16 cellular contexts compared by ENCODE assay signal in the genomic region with DNA sequence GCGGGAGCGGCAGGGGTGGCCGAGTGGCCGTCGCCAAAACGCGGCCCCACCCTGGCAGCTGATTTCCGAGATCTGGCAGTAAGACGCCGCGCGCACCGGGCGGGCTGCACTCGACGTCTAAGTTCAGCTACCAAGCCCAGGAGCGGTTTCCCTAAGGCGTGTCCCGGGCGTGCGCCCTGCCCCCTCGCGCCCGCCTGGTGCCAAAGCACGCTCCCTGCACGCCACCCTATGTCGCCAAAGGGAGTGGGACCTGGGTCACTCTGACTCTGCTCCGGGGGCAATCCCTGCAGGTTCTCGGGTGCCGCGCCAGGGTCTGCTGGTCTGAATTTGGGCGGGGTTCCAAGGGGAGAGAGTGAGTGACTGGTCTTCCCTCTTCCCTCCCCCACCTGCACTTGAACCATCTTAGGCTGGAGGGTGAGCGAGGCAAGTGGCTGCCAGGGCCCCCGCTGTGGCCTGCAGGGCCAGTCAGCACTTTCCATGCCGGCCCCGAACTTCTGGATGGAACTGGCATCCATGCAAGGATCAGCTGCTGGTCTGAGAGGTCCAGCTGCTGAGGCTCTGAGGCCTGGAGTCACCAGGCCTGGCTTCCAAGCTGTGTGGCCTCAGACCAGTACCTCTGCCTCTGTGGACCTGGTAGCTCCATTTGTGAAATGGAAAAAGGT. TPM values are rescaled to one million over a fixed set of nuclear protein-coding genes. Genes with fewer than 3 reads are reported as not detected.
DNase-seq lines count a peak whose midpoint lies in the region; ATAC-seq and TF ChIP-seq lines count a peak whose summit lies in the region.
"Had no signal": no experiment of that assay in that cellular context is flagged by ENCODE, and none has a peak within 500 bp of the region (broad histone marks: within the 10 kb centered on the region; RNA-seq: fewer than 3 reads in every experiment).

A gene with protein sequence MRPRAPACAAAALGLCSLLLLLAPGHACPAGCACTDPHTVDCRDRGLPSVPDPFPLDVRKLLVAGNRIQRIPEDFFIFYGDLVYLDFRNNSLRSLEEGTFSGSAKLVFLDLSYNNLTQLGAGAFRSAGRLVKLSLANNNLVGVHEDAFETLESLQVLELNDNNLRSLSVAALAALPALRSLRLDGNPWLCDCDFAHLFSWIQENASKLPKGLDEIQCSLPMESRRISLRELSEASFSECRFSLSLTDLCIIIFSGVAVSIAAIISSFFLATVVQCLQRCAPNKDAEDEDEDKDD (minus strand): TSS at position 119 of the 662 bp plus-strand sequence. CDS start 410 bp downstream, outside the sequence.

- TF ChIP-seq POLR2A in esophagus muscularis mucosa (IDR thresholded peaks at IDR 0.05; ENCODE audit: low read depth) = no peak

- peak within 1 kb of the TSS; percentile 40 for H3K4me3 ChIP-seq in NT2/D1 (ENCODE audit: insufficient read length, low read depth)
- H3K4me3 ChIP-seq in skeletal muscle tissue (ENCODE audit: low read length in 3 of 3) = peak within 1 kb of the TSS; percentile 82 to 87 (median 83)
- peak within 1 kb of the TSS in 1 of 4 donors; percentile 5 for H3K4me3 ChIP-seq in esophagus muscularis mucosa
- H3K4me3 ChIP-seq: thyroid gland had no signal

- ATAC-seq in left cardiac atrium (peak; percentile 61 to 70), HG03139 (IDR thresholded peaks at IDR 0.05; ENCODE audit: unreplicated experiment) (no peak)
- ATAC-seq: naive thymus-derived CD8-positive, alpha-beta T cell had no signal

- H3K27ac ChIP-seq in skeletal muscle tissue (ENCODE audit: low read depth, low read length) (peak within 1 kb of the TSS; percentile 62), esophagus muscularis mucosa (replicated peaks in 1 of 4) (no peak within 1 kb of the TSS)
- H3K27ac ChIP-seq: thyroid gland had no signal

- no peaks in the 10 kb centered on the region for H3K4me1 ChIP-seq in NT2/D1 (ENCODE audit: insufficient read depth, insufficient read length)
- H3K4me1 ChIP-seq in skeletal muscle tissue (ENCODE audit: control insufficient read depth in 3 of 3, insufficient read depth in 3 of 3, low read length in 3 of 3) = peaks cover 45 to 66% (median 59%) of the 10 kb centered on the region in 3 donors
- H3K4me1 ChIP-seq in esophagus muscularis mucosa = peaks cover 0 to 17% (median 7%) of the 10 kb centered on the region in 4 donors
- H3K4me1 ChIP-seq: thyroid gland had no signal

- H3K27me3 ChIP-seq in NT2/D1 (ENCODE audit: insufficient read depth, insufficient read length) = peaks cover 89% of the 10 kb centered on the region
- peaks cover 0 to 30% (median 3%) of the 10 kb centered on the region in 3 donors for H3K27me3 ChIP-seq in skeletal muscle tissue (ENCODE audit: control insufficient read depth in 3 of 3, insufficient read depth in 3 of 3, low read length in 3 of 3)
- H3K27me3 ChIP-seq in esophagus muscularis mucosa = peaks cover 0 to 91% (median 17%) of the 10 kb centered on the region in 4 donors
- H3K27me3 ChIP-seq: thyroid gland had no signal

- TF ChIP-seq EP300 in esophagus muscularis mucosa (IDR thresholded peaks at IDR 0.05) = no peak

- no peaks in the 10 kb centered on the region for H3K9me3 ChIP-seq in NT2/D1 (ENCODE audit: insufficient read depth, low read length)
- no peaks in the 10 kb centered on the region for H3K9me3 ChIP-seq in skeletal muscle tissue (ENCODE audit: control insufficient read depth in 3 of 3, low read length in 3 of 3)
- H3K9me3 ChIP-seq in esophagus muscularis mucosa = peaks cover 0 to 6% (median 4%) of the 10 kb centered on the region in 4 donors
- H3K9me3 ChIP-seq: thyroid gland had no signal

- DNase-seq in NCI-H748 (lab: John Stamatoyannopoulos, UW; ENCODE audit: unreplicated experiment) (peak; percentile 59), NCI-H748 treated with DMSO at 0.1 percent for 48 hours (lab: John Stamatoyannopoulos, UW) (no peak), NT2/D1 (ENCODE audit: low read depth, low spot score) (no peak), left cardiac atrium (peak; percentile 30), NCI-H69 (lab: John Stamatoyannopoulos, UW) (no peak), esophagus muscularis mucosa (ENCODE audit: extremely low spot score) (no peak)
- DNase-seq: ACHN; central memory CD4-positive, alpha-beta T cell; GF-D8; HFFc6; naive thymus-derived CD8-positive, alpha-beta T cell; NCI-H226; thyroid gland had no signal

- no peaks in the 10 kb centered on the region for H3K36me3 ChIP-seq in NT2/D1 (ENCODE audit: insufficient read depth, insufficient read length, low read length)
- no peaks in the 10 kb centered on the region for H3K36me3 ChIP-seq in skeletal muscle tissue (ENCODE audit: control insufficient read depth in 3 of 3, insufficient read depth in 3 of 3, low read length in 3 of 3)
- H3K36me3 ChIP-seq in esophagus muscularis mucosa = no peaks in the 10 kb centered on the region
- H3K36me3 ChIP-seq: thyroid gland had no signal

- intact Hi-C loops in left cardiac atrium (cut with DNase I) = no loop called here
- intact Hi-C loops in esophagus muscularis mucosa (cut with DNase I) = no loop called here

- TF ChIP-seq CTCF in esophagus muscularis mucosa (IDR thresholded peaks at IDR 0.05) = no peak

- peak within 1 kb of the TSS; percentile 23 for H3K9ac ChIP-seq in NT2/D1 (ENCODE audit: insufficient read length, low read depth)
- peak within 1 kb of the TSS; percentile 73 to 94 (median 91) for H3K9ac ChIP-seq in skeletal muscle tissue (ENCODE audit: low read depth in 1 of 3, low read length in 3 of 3)

- WGBS in esophagus muscularis mucosa = 0% methylated on average over 8 of the region's 36 CpGs

RNA-seq across cellular contexts. Expression of the gene that starts here (rescaled TPM):
- total RNA-seq in left cardiac atrium (1 to 10 TPM in 1 of 2 donors, under 1 TPM in 1; 0.09 to 4.6 TPM), skeletal muscle tissue (10.4 TPM), esophagus muscularis mucosa (under 1 TPM in 1 of 4 donors, not detected in 3; 0.17 TPM)
- total RNA-seq: activated T-cell treated with anti-CD3 and anti-CD28 coated beads, Interleukin-2, amount 50 U/mL, for 72 hours; HFFc6; naive thymus-derived CD8-positive, alpha-beta T cell; thyroid gland had no signal

Comparison
In these comparisons a context has a peak if more than half of its experiments do, and no peak if none do; other contexts are left out.
1. DNase-seq: peak in NCI-H748 (single experiment) and left cardiac atrium (single experiment); none in NCI-H748 treated with DMSO at 0.1 percent for 48 hours (single experiment), NT2/D1 (single experiment), NCI-H69 (single experiment) and esophagus muscularis mucosa (single experiment).